Comparison of ENCODE assay signal across 19 cellular contexts in the genomic region with DNA sequence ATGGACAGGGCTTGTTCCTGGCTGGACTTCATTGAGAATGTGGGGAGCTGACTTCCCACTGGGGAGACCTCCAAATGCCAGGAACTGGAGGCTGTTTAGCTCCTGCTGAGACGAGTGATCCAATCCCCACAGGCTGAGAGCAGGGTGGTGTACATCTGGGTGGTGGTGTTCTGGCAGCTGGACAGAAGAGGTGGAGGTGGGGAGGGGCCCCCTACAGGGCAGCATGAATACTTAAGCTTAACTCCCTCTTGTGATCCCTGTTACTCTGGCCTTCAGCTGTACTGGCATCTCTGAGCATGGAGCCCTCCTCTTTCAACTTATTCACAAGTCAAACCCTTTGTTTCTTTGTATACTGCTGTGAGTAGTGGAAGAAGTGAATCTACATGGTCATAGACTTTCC.
DNase-seq lines count a peak whose midpoint lies in the region; ATAC-seq, FAIRE-seq and TF ChIP-seq lines count a peak whose summit lies in the region.
"Had no signal": no experiment of that assay in that cellular context is flagged by ENCODE, and none has a peak within 500 bp of the region (broad histone marks: within the 10 kb centered on the region; RNA-seq: fewer than 3 reads in every experiment).

No MANE protein-coding gene starts in this region.

- BruUV-seq in HepG2 (replicated peaks; lab: Mats Ljungman, UMichigan): no TSS peak
- BruUV-seq in PC-3 (replicated peaks; lab: Mats Ljungman, UMichigan): no TSS peak

- TF ChIP-seq EP300 in HepG2 (IDR thresholded peaks at IDR 0.05; ENCODE audit: low read depth in 2 of 2, low read length in 2 of 2): no peak
- TF ChIP-seq EP300 in HepG2 (CRISPR knock-in tag; IDR thresholded peaks at IDR 0.05; ENCODE audit: borderline replicate concordance): no peak

- CTCF ChIA-PET in HepG2 (lab: Yijun Ruan, JAX; ENCODE audit: low intra/inter-chr PET ratio, low total read pairs) (no interaction called here), PC-3 (lab: Charles Lee) (no interaction called here)
- CTCF ChIA-PET in activated naive CD4-positive, alpha-beta T cell treated with anti-CD3 and anti-CD28 coated beads, Interleukin-2, amount 10 ng/mL, durations not matched to agents 7 days and 5 days (lab: Charles Lee): no interaction called here

- H3K9me3 Mint-ChIP-seq in activated naive CD4-positive, alpha-beta T cell treated with anti-CD3 and anti-CD28 coated beads, Interleukin-2, amount 10 ng/mL, durations not matched to agents 7 days and 5 days: peaks cover 10% of the 10 kb centered on the region

- DNase-seq in HepG2 (ENCODE audit: low spot score): no peak
- DNase-seq in right lobe of liver: no peak
- DNase-seq in PC-3: peak; percentile 6
- DNase-seq in iPS-NIHi11 (ENCODE audit: low spot score): peak; percentile 22
- DNase-seq in NCI-H1436 treated with DMSO at 0.1 percent for 48 hours (lab: John Stamatoyannopoulos, UW): no peak
- no peak for DNase-seq in activated effector memory CD4-positive, alpha-beta T cell treated with anti-CD3 and anti-CD28 coated beads, Interleukin-2, amount 50 U/mL, for 16 hours
- DNase-seq in activated naive CD4-positive, alpha-beta T cell treated with anti-CD3 and anti-CD28 coated beads, Interleukin-2, amount 10 ng/mL, durations not matched to agents 7 days and 5 days: no peak
- DNase-seq in foreskin fibroblast: no peak
- DNase-seq: BE2C; CD4-positive, CD25-positive, alpha-beta regulatory T cell; COR-L47; DMS53; MV-4-11; NCI-H187; NCI-H2107; NCI-H510A treated with DMSO at 0.1 percent for 48 hours; NCI-H774; SJCRH30 had no signal

- ATAC-seq in HepG2: peak; percentile 60; the same call in 2 of the 3 replicates
- ATAC-seq in right lobe of liver: no peak
- no peak for ATAC-seq in PC-3

- H3K27ac Mint-ChIP-seq in activated naive CD4-positive, alpha-beta T cell treated with anti-CD3 and anti-CD28 coated beads, Interleukin-2, amount 10 ng/mL, durations not matched to agents 7 days and 5 days: no peak overlapping the region

- TF ChIP-seq RAD21 in HepG2 (CRISPR knock-in tag; IDR thresholded peaks at IDR 0.05): no peak

- H3K79me2 ChIP-seq in HepG2 (ENCODE audit: insufficient read depth, low read length) (no peaks in the 10 kb centered on the region), PC-3 (ENCODE audit: low read length) (no peaks in the 10 kb centered on the region)

- no peak overlapping the region for H3K4me3 Mint-ChIP-seq in activated naive CD4-positive, alpha-beta T cell treated with anti-CD3 and anti-CD28 coated beads, Interleukin-2, amount 10 ng/mL, durations not matched to agents 7 days and 5 days
- H3K4me3 Mint-ChIP-seq: CD4-positive, CD25-positive, alpha-beta regulatory T cell had no signal

- H3K4me1 Mint-ChIP-seq in activated naive CD4-positive, alpha-beta T cell treated with anti-CD3 and anti-CD28 coated beads, Interleukin-2, amount 10 ng/mL, durations not matched to agents 7 days and 5 days: no peaks in the 10 kb centered on the region
- H3K4me1 Mint-ChIP-seq: CD4-positive, CD25-positive, alpha-beta regulatory T cell had no signal

- TF ChIP-seq CTCF in HepG2 (CRISPR knock-in tag; IDR thresholded peaks at IDR 0.05) (no peak), right lobe of liver (IDR thresholded peaks at IDR 0.05) (no peak), PC-3 (conservative IDR thresholded peaks at IDR 0.05; ENCODE audit: low read depth, low read length) (peak; percentile 38; the same call in 1 of the 2 replicates), foreskin fibroblast (IDR thresholded peaks at IDR 0.05; ENCODE audit: low read depth, low read length) (no peak)

- H3K4me3 ChIP-seq in HepG2 (replicated peaks in 1 of 3; ENCODE audit: insufficient read depth in 1 of 3, low read depth in 2 of 3, low read length in 3 of 3) (no peak overlapping the region), right lobe of liver (no peak overlapping the region), PC-3 (ENCODE audit: low read length) (no peak overlapping the region), foreskin fibroblast (ENCODE audit: low read depth in 1 of 2, low read length in 2 of 2) (no peak overlapping the region)
- H3K4me3 ChIP-seq: SJCRH30 had no signal

- H3K9ac ChIP-seq in HepG2 (ENCODE audit: insufficient read depth, low read depth, low read length) (no peak overlapping the region), PC-3 (ENCODE audit: low read length) (no peak overlapping the region)
- H3K9ac ChIP-seq: KMS-11 had no signal

- H3K4me2 ChIP-seq in HepG2 (ENCODE audit: low read depth, low read length): no peak overlapping the region
- no peak overlapping the region for H3K4me2 ChIP-seq in PC-3 (ENCODE audit: low read length)
- H3K4me2 ChIP-seq: KMS-11 had no signal

- no peaks in the 10 kb centered on the region for H3K27me3 Mint-ChIP-seq in activated naive CD4-positive, alpha-beta T cell treated with anti-CD3 and anti-CD28 coated beads, Interleukin-2, amount 10 ng/mL, durations not matched to agents 7 days and 5 days
- H3K27me3 Mint-ChIP-seq: CD4-positive, CD25-positive, alpha-beta regulatory T cell had no signal

- H3K36me3 Mint-ChIP-seq in activated naive CD4-positive, alpha-beta T cell treated with anti-CD3 and anti-CD28 coated beads, Interleukin-2, amount 10 ng/mL, durations not matched to agents 7 days and 5 days: no peaks in the 10 kb centered on the region
- H3K36me3 Mint-ChIP-seq: CD4-positive, CD25-positive, alpha-beta regulatory T cell had no signal

- H3F3A ChIP-seq in PC-3 (ENCODE audit: low read length, unreplicated experiment): no peaks in the 10 kb centered on the region

- H3K4me1 ChIP-seq in HepG2 (ENCODE audit: insufficient read depth, low read length) (no peaks in the 10 kb centered on the region), right lobe of liver (no peaks in the 10 kb centered on the region), PC-3 (ENCODE audit: insufficient read depth, low read length) (no peaks in the 10 kb centered on the region)
- H3K4me1 ChIP-seq: BE2C, SJCRH30 had no signal

- H3K27me3 ChIP-seq in HepG2 (ENCODE audit: control insufficient read depth in 1 of 2, insufficient read depth in 2 of 2, low read length in 2 of 2) (no peaks in the 10 kb centered on the region), right lobe of liver (no peaks in the 10 kb centered on the region), PC-3 (ENCODE audit: low read length) (no peaks in the 10 kb centered on the region)
- H3K27me3 ChIP-seq: BE2C, SJCRH30 had no signal

- no peaks in the 10 kb centered on the region for H4K20me1 ChIP-seq in HepG2 (ENCODE audit: insufficient read depth, low read length)
- H4K20me1 ChIP-seq in PC-3 (ENCODE audit: low read length): no peaks in the 10 kb centered on the region

- H3K36me3 ChIP-seq in HepG2 (replicated peaks in 1 of 2; ENCODE audit: control insufficient read depth in 1 of 2, insufficient read depth in 2 of 2, low read length in 2 of 2): no peaks in the 10 kb centered on the region
- no peaks in the 10 kb centered on the region for H3K36me3 ChIP-seq in right lobe of liver
- no peaks in the 10 kb centered on the region for H3K36me3 ChIP-seq in PC-3 (ENCODE audit: low read depth, low read length)
- H3K36me3 ChIP-seq: BE2C, SJCRH30 had no signal

- no peak for TF ChIP-seq POLR2A in HepG2 (IDR thresholded peaks at IDR 0.05; ENCODE audit: insufficient read depth in 1 of 2, low read depth in 2 of 2, low read length in 2 of 2)
- TF ChIP-seq POLR2A in right lobe of liver (IDR thresholded peaks at IDR 0.05): no peak

- H2AFZ ChIP-seq in HepG2 (ENCODE audit: low read length) (no peak overlapping the region), PC-3 (ENCODE audit: low read length) (no peak overlapping the region)

- FAIRE-seq in HepG2 (lab: Jason Lieb, UNC): no peak

- H3K9me2 ChIP-seq in PC-3 (replicated peaks; ENCODE audit: low read length): no peaks in the 10 kb centered on the region

- intact Hi-C loops in HepG2 (cut with micrococcal nuclease; ENCODE audit: unreplicated experiment): no loop called here
- intact Hi-C loops in right lobe of liver (cut with DNase I): no loop called here
- intact Hi-C loops in PC-3 (cut with micrococcal nuclease): no loop called here

- in situ Hi-C loops in HepG2 (cut with HindIII; ENCODE audit: extremely low pct_ligation_motif_present, low pct_unique_long_range_greater_than_20kb): no loop called here

- H3K27ac ChIP-seq in HepG2 (ENCODE audit: extremely low read length, insufficient read depth, low read length) (no peak overlapping the region), right lobe of liver (no peak overlapping the region), PC-3 (ENCODE audit: low read length) (no peak overlapping the region)
- H3K27ac ChIP-seq: KMS-11, SJCRH30 had no signal

- WGBS in HepG2 (ENCODE audit: low lambda C conversion rate): 0% methylated on average over 1 of the region's 1 CpG
- 100% methylated on average over 1 of the region's 1 CpG for WGBS in right lobe of liver (ENCODE audit: insufficient coverage, low coverage, low lambda C conversion rate, missing lambda C conversion rate)

- POLR2A ChIA-PET in HepG2 (lab: Yijun Ruan, JAX) (no interaction called here), PC-3 (lab: Charles Lee; ENCODE audit: unreplicated experiment) (no interaction called here)

- H3K9me3 ChIP-seq in HepG2 (ENCODE audit: low read length) (peaks cover 49% of the 10 kb centered on the region), right lobe of liver (no peaks in the 10 kb centered on the region), PC-3 (ENCODE audit: low read length) (no peaks in the 10 kb centered on the region)
- H3K9me3 ChIP-seq: BE2C, SJCRH30 had no signal

TF ChIP-seq in HepG2, 621 proteins besides CTCF, POLR2A, EP300 and RAD21:
- TF ChIP-seq ZKSCAN8 (CRISPR knock-in tag; IDR thresholded peaks at IDR 0.05; ENCODE audit: borderline replicate concordance) (no peak), PPARG (CRISPR knock-in tag; conservative IDR thresholded peaks at IDR 0.05) (no peak), ZNF326 (CRISPR knock-in tag; IDR thresholded peaks at IDR 0.05; ENCODE audit: borderline replicate concordance) (no peak), SMAD3 (CRISPR knock-in tag; IDR thresholded peaks at IDR 0.05) (no peak), MYNN (CRISPR knock-in tag; IDR thresholded peaks at IDR 0.05; ENCODE audit: low read depth) (no peak), HNF4G (IDR thresholded peaks at IDR 0.05; ENCODE audit: borderline replicate concordance, low read depth, low read length) (no peak), HNF4G (CRISPR knock-in tag; IDR thresholded peaks at IDR 0.05; ENCODE audit: borderline replicate concordance, low read depth) (no peak), SNAI1 (CRISPR knock-in tag; IDR thresholded peaks at IDR 0.05; ENCODE audit: borderline replicate concordance) (no peak), ZNF713 (CRISPR knock-in tag; IDR thresholded peaks at IDR 0.05) (no peak), ZC3H4 (CRISPR knock-in tag; IDR thresholded peaks at IDR 0.05; ENCODE audit: borderline replicate concordance) (no peak)
- TF ChIP-seq, protein P1, sequence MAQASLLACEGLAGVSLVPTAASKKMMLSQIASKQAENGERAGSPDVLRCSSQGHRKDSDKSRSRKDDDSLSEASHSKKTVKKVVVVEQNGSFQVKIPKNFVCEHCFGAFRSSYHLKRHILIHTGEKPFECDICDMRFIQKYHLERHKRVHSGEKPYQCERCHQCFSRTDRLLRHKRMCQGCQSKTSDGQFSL (CRISPR knock-in tag; IDR thresholded peaks at IDR 0.05): no peak
TF ChIP-seq in HepG2: peak in this region for 0.

Comparison
In these comparisons a context has a peak if more than half of its experiments do, and no peak if none do; other contexts are left out.
1. DNase-seq: peak in PC-3 (single experiment) and iPS-NIHi11 (single experiment); none in HepG2 (single experiment), right lobe of liver (0 of 3), NCI-H1436 treated with DMSO at 0.1 percent for 48 hours (single experiment), activated effector memory CD4-positive, alpha-beta T cell treated with anti-CD3 and anti-CD28 coated beads, Interleukin-2, amount 50 U/mL, for 16 hours (single experiment), activated naive CD4-positive, alpha-beta T cell treated with anti-CD3 and anti-CD28 coated beads, Interleukin-2, amount 10 ng/mL, durations not matched to agents 7 days and 5 days (single experiment) and foreskin fibroblast (0 of 2).